ENCODE assay signal across 12 cellular contexts in genomic region chr11:72569966-72570892, GRCh38.
DNase-seq lines count a peak whose midpoint lies in the region; FAIRE-seq and TF ChIP-seq lines count a peak whose summit lies in the region.
"Had no signal": no experiment of that assay in that cellular context is flagged by ENCODE, and none has a peak within 500 bp of the region (broad histone marks: within the 10 kb centered on the region; RNA-seq: fewer than 3 reads in every experiment).

No MANE protein-coding gene starts in this region.

- H3K27me3 ChIP-seq in keratinocyte (ENCODE audit: control insufficient read depth, extremely low read depth, insufficient read depth, low read length) = no peaks in the 10 kb centered on the region
- H3K27me3 ChIP-seq: BE2C had no signal

- no peaks in the 10 kb centered on the region for H3K9me1 ChIP-seq in keratinocyte (ENCODE audit: control insufficient read depth, extremely low read depth, insufficient read depth, low read length)

- peak overlapping the region; percentile 58 for H3K4me2 ChIP-seq in keratinocyte (ENCODE audit: control insufficient read depth, extremely low read depth, insufficient read depth, low read depth, low read length)

- H3K36me3 ChIP-seq in keratinocyte (ENCODE audit: control insufficient read depth in 2 of 2, extremely low read depth in 1 of 2, insufficient read depth in 2 of 2, low read length in 2 of 2) = no peaks in the 10 kb centered on the region

- peaks cover 30% of the 10 kb centered on the region for H3K4me1 ChIP-seq in keratinocyte (ENCODE audit: control insufficient read depth, extremely low read depth, insufficient read depth, low read length)

- peak overlapping the region; percentile 39 for H2AFZ ChIP-seq in keratinocyte (ENCODE audit: control insufficient read depth, low read length)

- dilution Hi-C loops in keratinocyte (cut with MboI; ENCODE audit: extremely low pct_ligation_motif_present, low sequenced_read_pairs) = no loop called here

- no peaks in the 10 kb centered on the region for H4K20me1 ChIP-seq in keratinocyte (ENCODE audit: control insufficient read depth, extremely low read depth, insufficient read depth, low read length)

- peak overlapping the region; percentile 95 for H3K27ac ChIP-seq in keratinocyte (ENCODE audit: control insufficient read depth, insufficient read depth, low read length)
- H3K27ac ChIP-seq: SK-N-MC had no signal

- TF ChIP-seq CTCF in HFF-Myc (IDR thresholded peaks at IDR 0.05; ENCODE audit: low read depth, low read length, missing control alignments) (no peak), keratinocyte (optimal IDR thresholded peaks at IDR 0.05 in 1 of 3, IDR thresholded peaks at IDR 0.05 in 1 of 3, conservative IDR thresholded peaks at IDR 0.05 in 1 of 3; ENCODE audit: extremely low read depth in 1 of 3, insufficient read depth in 2 of 3, low read length in 3 of 3) (no peak)

- H3K4me3 ChIP-seq in HFF-Myc (replicated peaks; ENCODE audit: low read depth, low read length) (no peak overlapping the region), keratinocyte (ENCODE audit: control insufficient read depth in 2 of 3, extremely low read depth in 1 of 3, insufficient read depth in 2 of 3, low read depth in 1 of 3, low read length in 3 of 3) (peak overlapping the region in 1 of 3 experiments; percentile 2)
- H3K4me3 ChIP-seq: SK-N-MC had no signal

- no peaks in the 10 kb centered on the region for H3K9me3 ChIP-seq in keratinocyte (ENCODE audit: control insufficient read depth, low read depth, low read length)
- H3K9me3 ChIP-seq: BE2C had no signal

- peak; percentile 82 for FAIRE-seq in keratinocyte (lab: Jason Lieb, UNC)

- DNase-seq in A172 (ENCODE audit: low spot score) = peak; percentile 99
- peak; percentile 36 for DNase-seq in HFF-Myc (ENCODE audit: extremely low read depth, low read depth)
- peak; percentile 94 for DNase-seq in amniotic epithelial cell (ENCODE audit: low read depth)
- peak; percentile 50 for DNase-seq in keratinocyte (ENCODE audit: low read depth, low spot score)
- no peak for DNase-seq in putamen (ENCODE audit: low spot score)
- no peak for DNase-seq in medulla oblongata (ENCODE audit: extremely low spot score)
- no peak for DNase-seq in activated gamma-delta T cell treated with Interleukin-2 at 50 U/mL for 16 hours
- DNase-seq in DMS53 (lab: John Stamatoyannopoulos, UW) = no peak
- DNase-seq: activated CD4-positive, alpha-beta T cell treated with anti-CD3 and anti-CD28 coated beads, Interleukin-2, amount 50 U/mL, for 4 hours; stimulated activated naive CD8-positive, alpha-beta T cell treated with anti-CD3 and anti-CD28 coated beads, Interleukin-15, Interleukin-2, amounts not matched to agents 100 U/mL and 50 U/mL, for 24 hours had no signal

- no peaks in the 10 kb centered on the region for H3K79me2 ChIP-seq in keratinocyte (ENCODE audit: control insufficient read depth, insufficient read depth, low read length)

- H3K9ac ChIP-seq in keratinocyte (ENCODE audit: control insufficient read depth, extremely low read depth, insufficient read depth, low read length) = peak overlapping the region; percentile 57

Comparison
In these comparisons a context has a peak if more than half of its experiments do, and no peak if none do; other contexts are left out.
1. DNase-seq: peak in A172 (single experiment), HFF-Myc (single experiment), amniotic epithelial cell (single experiment) and keratinocyte (single experiment); none in putamen (single experiment), medulla oblongata (single experiment), activated gamma-delta T cell treated with Interleukin-2 at 50 U/mL for 16 hours (single experiment) and DMS53 (single experiment).